15 cellular contexts compared by ENCODE assay signal in genomic region chr2:144233226-144234114, GRCh38.
DNase-seq lines count a peak whose midpoint lies in the region; ATAC-seq and FAIRE-seq lines count a peak whose summit lies in the region.
"Had no signal": no experiment of that assay in that cellular context is flagged by ENCODE, and none has a peak within 500 bp of the region (broad histone marks: within the 10 kb centered on the region; RNA-seq: fewer than 3 reads in every experiment).

No MANE protein-coding gene starts in this region.

- FAIRE-seq in GM19239 (lab: Jason Lieb, UNC): peak; percentile 82
- FAIRE-seq: pancreas had no signal

- peaks cover 30% of the 10 kb centered on the region for H3K4me1 Mint-ChIP-seq in T-helper 17 cell

- no peaks in the 10 kb centered on the region for H3K27me3 Mint-ChIP-seq in T-helper 17 cell

- H4K20me1 ChIP-seq in BLaER1 treated with 17β-estradiol and CSF1 and Interleukin-3, amounts not matched to agents 10 nM and 100 nM: no peaks in the 10 kb centered on the region
- H4K20me1 ChIP-seq: BLaER1 had no signal

- DNase-seq in GM19239 (ENCODE audit: insufficient read length, low spot score) (no peak), T-helper 17 cell (no peak), inferior parietal cortex (ENCODE audit: extremely low spot score) (peak; percentile 62), ureter (ENCODE audit: low spot score) (no peak), left colon (no peak)
- DNase-seq: central memory CD4-positive, alpha-beta T cell; NCI-H2171 treated with DMSO at 0.1 percent for 48 hours; pancreas; stimulated activated naive CD4-positive, alpha-beta T cell had no signal

- H3K36me3 ChIP-seq in BLaER1 treated with 17β-estradiol and CSF1 and Interleukin-3, amounts not matched to agents 10 nM and 100 nM: peaks cover 0 to 8% (median 0%) of the 10 kb centered on the region in 11 experiments; a peak in 2 of 22 replicates
- H3K36me3 ChIP-seq: BLaER1, pancreas had no signal

- H3K4me1 ChIP-seq in BLaER1 treated with 17β-estradiol and CSF1 and Interleukin-3, amounts not matched to agents 10 nM and 100 nM: peaks cover 0 to 74% (median 25%) of the 10 kb centered on the region in 10 experiments; a peak in 14 of 20 replicates
- H3K4me1 ChIP-seq: BLaER1 had no signal

- no peaks in the 10 kb centered on the region for H3K9me3 ChIP-seq in BLaER1 treated with 17β-estradiol and CSF1 and Interleukin-3, amounts not matched to agents 10 nM and 100 nM (replicated peaks in 1 of 11)
- H3K9me3 ChIP-seq in T-helper 17 cell (ENCODE audit: control insufficient read depth, low read length, poor library complexity, severe bottlenecking): no peaks in the 10 kb centered on the region
- H3K9me3 ChIP-seq: BLaER1, pancreas had no signal

- H3K4me2 ChIP-seq in BLaER1 treated with 17β-estradiol and CSF1 and Interleukin-3, amounts not matched to agents 10 nM and 100 nM: peak overlapping the region in 7 of 11 experiments; percentile 3 to 66 (median 50); a peak in 13 of 22 replicates
- H3K4me2 ChIP-seq: BLaER1, hepatocyte had no signal

- H3K9ac ChIP-seq in BLaER1 treated with 17β-estradiol and CSF1 and Interleukin-3, amounts not matched to agents 10 nM and 100 nM: no peak overlapping the region
- H3K9ac ChIP-seq: BLaER1 had no signal

- intact Hi-C loops in left colon (cut with DNase I, micrococcal nuclease): no loop called here

- no peak overlapping the region for H3K4me3 ChIP-seq in BLaER1 treated with 17β-estradiol and CSF1 and Interleukin-3, amounts not matched to agents 10 nM and 100 nM
- H3K4me3 ChIP-seq: BLaER1, hepatocyte, lung, pancreas had no signal

- H3K27me3 ChIP-seq in BLaER1 treated with 17β-estradiol and CSF1 and Interleukin-3, amounts not matched to agents 10 nM and 100 nM: no peaks in the 10 kb centered on the region
- H3K27me3 ChIP-seq: BLaER1, hepatocyte, pancreas had no signal

- ATAC-seq in T-helper 17 cell (peak; percentile 31), HG02840 (IDR thresholded peaks at IDR 0.05; ENCODE audit: low FRiP score, unreplicated experiment) (no peak), GM18870 (IDR thresholded peaks at IDR 0.05; ENCODE audit: unreplicated experiment) (no peak), left colon (no peak)
- ATAC-seq: pancreas had no signal

- H3K4me3 Mint-ChIP-seq in T-helper 17 cell: peak overlapping the region; percentile 21

- H3K27ac Mint-ChIP-seq in T-helper 17 cell: peak overlapping the region; percentile 60

- no peaks in the 10 kb centered on the region for H3K36me3 Mint-ChIP-seq in T-helper 17 cell (ENCODE audit: low read depth)

- H3K27ac ChIP-seq in BLaER1 treated with 17β-estradiol and CSF1 and Interleukin-3, amounts not matched to agents 10 nM and 100 nM: peak overlapping the region in 5 of 11 experiments; percentile 4 to 46 (median 12); a peak in 7 of 22 replicates
- H3K27ac ChIP-seq: BLaER1, hepatocyte, pancreas had no signal
